In the genomic region with DNA sequence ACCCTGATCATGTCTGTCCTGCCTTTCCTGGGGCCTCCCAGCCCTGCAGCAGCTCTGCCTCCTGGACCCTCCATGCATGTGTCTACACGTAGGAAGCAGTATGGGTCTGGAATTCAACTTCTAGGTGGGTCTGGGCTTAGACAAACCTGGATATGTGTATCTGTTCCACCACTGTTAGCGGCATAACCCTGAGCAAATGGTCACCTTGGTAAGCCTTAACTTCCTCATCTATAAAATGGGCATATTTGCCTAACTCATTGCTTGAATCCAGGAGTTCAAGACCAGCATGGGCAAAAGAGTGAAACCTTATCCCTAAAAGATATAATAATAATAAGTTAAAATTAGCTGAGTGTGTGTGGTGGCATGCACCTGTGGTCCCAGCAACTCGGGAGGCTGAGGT, we compare ENCODE assay signal across 1 cellular context.
A peak's percentile ranks its signal among the peaks of the same experiment; 100 is the strongest.
TF ChIP-seq lines count a peak whose summit lies in the region.

No MANE protein-coding gene starts in this region.

TF ChIP-seq in K562, 482 proteins besides CTCF, POLR2A, EP300 and RAD21 (continued from another document):
- TF ChIP-seq RCOR1 (IDR thresholded peaks at IDR 0.05; ENCODE audit: borderline replicate concordance in 1 of 2, low read depth in 2 of 2, low read length in 2 of 2), result peak; percentile 15 to 76; a peak in 3 of 4 replicates
- peak; percentile 78 for TF ChIP-seq ESRRA (IDR thresholded peaks at IDR 0.05; ENCODE audit: borderline replicate concordance, low read depth)
- no peak for TF ChIP-seq SIRT6 (IDR thresholded peaks at IDR 0.05; ENCODE audit: low read depth, low read length)
- peak; percentile 81 for TF ChIP-seq HDAC2 (IDR thresholded peaks at IDR 0.05)
- TF ChIP-seq, protein P1, sequence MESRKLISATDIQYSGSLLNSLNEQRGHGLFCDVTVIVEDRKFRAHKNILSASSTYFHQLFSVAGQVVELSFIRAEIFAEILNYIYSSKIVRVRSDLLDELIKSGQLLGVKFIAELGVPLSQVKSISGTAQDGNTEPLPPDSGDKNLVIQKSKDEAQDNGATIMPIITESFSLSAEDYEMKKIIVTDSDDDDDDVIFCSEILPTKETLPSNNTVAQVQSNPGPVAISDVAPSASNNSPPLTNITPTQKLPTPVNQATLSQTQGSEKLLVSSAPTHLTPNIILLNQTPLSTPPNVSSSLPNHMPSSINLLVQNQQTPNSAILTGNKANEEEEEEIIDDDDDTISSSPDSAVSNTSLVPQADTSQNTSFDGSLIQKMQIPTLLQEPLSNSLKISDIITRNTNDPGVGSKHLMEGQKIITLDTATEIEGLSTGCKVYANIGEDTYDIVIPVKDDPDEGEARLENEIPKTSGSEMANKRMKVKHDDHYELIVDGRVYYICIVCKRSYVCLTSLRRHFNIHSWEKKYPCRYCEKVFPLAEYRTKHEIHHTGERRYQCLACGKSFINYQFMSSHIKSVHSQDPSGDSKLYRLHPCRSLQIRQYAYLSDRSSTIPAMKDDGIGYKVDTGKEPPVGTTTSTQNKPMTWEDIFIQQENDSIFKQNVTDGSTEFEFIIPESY (CRISPR knock-in tag; IDR thresholded peaks at IDR 0.05), result peak; percentile 47; the same call in 1 of the 2 replicates
